ENCODE assay signal across 28 cellular contexts in the genomic region with DNA sequence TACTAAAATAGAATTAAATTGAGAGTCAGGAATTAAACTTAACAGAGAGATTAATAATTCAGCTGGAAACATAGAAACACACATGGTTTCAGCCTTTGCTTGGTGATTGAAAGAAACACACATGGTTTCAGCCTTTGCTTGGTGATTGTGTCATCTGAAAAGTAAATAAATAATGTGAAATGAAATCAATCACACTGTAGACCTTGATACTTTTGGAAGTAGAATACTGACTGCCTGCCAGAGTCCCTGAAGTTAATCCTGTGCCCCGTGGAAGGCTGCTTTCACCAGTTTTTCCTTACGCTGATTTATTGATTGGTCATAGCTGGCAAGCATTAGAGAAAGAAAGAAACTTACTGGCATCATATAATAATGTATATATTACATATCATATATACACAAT.
"Had no signal": no experiment of that assay in that cellular context is flagged by ENCODE, and none has a peak within 500 bp of the region (broad histone marks: within the 10 kb centered on the region; RNA-seq: fewer than 3 reads in every experiment).

No MANE protein-coding gene starts in this region.

- H3K36me3 ChIP-seq: ascending aorta, brain microvascular endothelial cell, breast epithelium had no signal

- H3K27ac ChIP-seq: ascending aorta, brain microvascular endothelial cell, breast epithelium, VCaP had no signal

- H3K4me1 ChIP-seq: ascending aorta, breast epithelium had no signal

- DNase-seq: activated B cell treated with CpG ODN at 0.5 μM for 24 hours; activated CD4-positive, alpha-beta memory T cell treated with anti-CD3 and anti-CD28 coated beads for 36 hours; activated CD4-positive, alpha-beta T cell treated with anti-CD3 and anti-CD28 coated beads for 4 hours; activated CD4-positive, alpha-beta T cell treated with anti-CD3 and anti-CD28 coated beads, Interleukin-2, amount 10 ng/mL, durations not matched to agents 24 days and 14 days; activated CD4-positive, alpha-beta T cell treated with anti-CD3 and anti-CD28 coated beads, Interleukin-2, amount 50 U/mL, for 1 hour; activated CD4-positive, alpha-beta T cell treated with anti-CD3 and anti-CD28 coated beads, Interleukin-2, amount 50 U/mL, for 4 hours; activated CD4-positive, CD25-positive, alpha-beta regulatory T cell treated with anti-CD3 and anti-CD28 coated beads, Interleukin-2, amount 50 U/mL, for 72 hours; activated CD8-positive, alpha-beta memory T cell treated with anti-CD3 and anti-CD28 coated beads, Interleukin-2, amount 50 U/mL, for 4 hours; activated CD8-positive, alpha-beta T cell treated with anti-CD3 and anti-CD28 coated beads for 36 hours; activated effector memory CD4-positive, alpha-beta T cell treated with Interleukin-2 at 50 U/mL for 16 hours; activated gamma-delta T cell; activated naive CD4-positive, alpha-beta T cell treated with anti-CD3 and anti-CD28 coated beads, Interleukin-2, amount 10 ng/mL, durations not matched to agents 7 days and 5 days; activated naive CD4-positive, alpha-beta T cell treated with Interleukin-2 at 50 U/mL for 16 hours; activated naive CD8-positive, alpha-beta T cell treated with anti-CD3 and anti-CD28 coated beads, Interleukin-2, amount 10 ng/mL, durations not matched to agents 7 days and 5 days; activated naive CD8-positive, alpha-beta T cell treated with anti-CD3 and anti-CD28 coated beads, Interleukin-2, amount 50 U/mL, for 24 hours; activated T-cell treated with anti-CD3 and anti-CD28 coated beads for 4 hours; activated T-cell treated with anti-CD3 and anti-CD28 coated beads, Interleukin-2, amount 50 U/mL, for 1 hour; activated T-cell treated with anti-CD3 and anti-CD28 coated beads, Interleukin-2, amount 50 U/mL, for 48 hours; amygdala; anterior cingulate cortex; brain microvascular endothelial cell; central memory CD4-positive, alpha-beta T cell; T-helper 1 cell; T-helper 2 cell; T-helper 9 cell had no signal

- H3K9me3 ChIP-seq: ascending aorta had no signal

- H3K4me3 ChIP-seq: ascending aorta, breast epithelium had no signal

- ATAC-seq: activated CD8-positive, alpha-beta T cell treated with anti-CD3 and anti-CD28 coated beads for 36 hours; activated naive CD8-positive, alpha-beta T cell treated with anti-CD3 and anti-CD28 coated beads, Interleukin-2, amount 50 U/mL, for 24 hours had no signal

- H3K27me3 ChIP-seq: ascending aorta, brain microvascular endothelial cell, breast epithelium had no signal
